Comparison of ENCODE assay signal across 16 cellular contexts in the genomic region with DNA sequence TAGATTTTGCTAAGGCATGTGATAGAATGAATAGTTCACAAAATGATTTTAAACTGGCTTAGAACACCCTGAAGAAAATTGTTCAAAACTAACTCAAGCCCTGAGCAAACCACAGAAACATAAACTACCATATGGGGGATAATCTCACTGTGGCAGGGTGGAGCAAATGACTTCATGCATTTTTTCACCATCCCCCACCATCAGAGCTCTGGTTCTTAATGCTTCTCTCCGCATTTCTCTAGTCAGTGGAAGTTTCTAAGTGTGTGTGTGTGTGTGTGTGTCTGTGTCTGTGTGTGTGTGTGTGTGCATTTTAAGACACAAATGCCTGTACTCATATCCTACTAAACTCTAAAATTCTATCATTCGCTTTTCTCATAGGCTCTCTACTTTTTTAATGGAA.
DNase-seq lines count a peak whose midpoint lies in the region; ATAC-seq and TF ChIP-seq lines count a peak whose summit lies in the region.
"Had no signal": no experiment of that assay in that cellular context is flagged by ENCODE, and none has a peak within 500 bp of the region (broad histone marks: within the 10 kb centered on the region; RNA-seq: fewer than 3 reads in every experiment).

No MANE protein-coding gene starts in this region.

- 69% methylated on average over 2 of the region's 2 CpGs for WGBS in suprapubic skin

- H3K9me3 ChIP-seq in SJCRH30 (replicated peaks): peaks cover 12% of the 10 kb centered on the region
- H3K9me3 ChIP-seq in suprapubic skin: no peaks in the 10 kb centered on the region

- TF ChIP-seq EP300 in suprapubic skin (IDR thresholded peaks at IDR 0.05): no peak

- H3K9me3 Mint-ChIP-seq in GM23338: peaks cover 1% of the 10 kb centered on the region
- H3K9me3 Mint-ChIP-seq in activated naive CD8-positive, alpha-beta T cell treated with anti-CD3 and anti-CD28 coated beads, Interleukin-2, amount 50 U/mL, for 24 hours: peaks cover 6% of the 10 kb centered on the region
- H3K9me3 Mint-ChIP-seq: stimulated activated memory B cell treated with anti-CD40 and anti-IgM and Interleukin-4, amounts not matched to agents 10 μg/mL and 1 μg/mL and 100 μg/mL, for 72 hours had no signal

- peak overlapping the region; percentile 71 for H3K27ac Mint-ChIP-seq in GM23338
- H3K27ac Mint-ChIP-seq in activated naive CD8-positive, alpha-beta T cell treated with anti-CD3 and anti-CD28 coated beads, Interleukin-2, amount 50 U/mL, for 24 hours: no peak overlapping the region
- H3K27ac Mint-ChIP-seq: stimulated activated memory B cell treated with anti-CD40 and anti-IgM and Interleukin-4, amounts not matched to agents 10 μg/mL and 1 μg/mL and 100 μg/mL, for 72 hours had no signal

- H3K4me1 Mint-ChIP-seq in GM23338: peaks cover 30% of the 10 kb centered on the region
- no peaks in the 10 kb centered on the region for H3K4me1 Mint-ChIP-seq in activated naive CD8-positive, alpha-beta T cell treated with anti-CD3 and anti-CD28 coated beads, Interleukin-2, amount 50 U/mL, for 24 hours
- H3K4me1 Mint-ChIP-seq: stimulated activated memory B cell treated with anti-CD40 and anti-IgM and Interleukin-4, amounts not matched to agents 10 μg/mL and 1 μg/mL and 100 μg/mL, for 72 hours had no signal

- no peak overlapping the region for H3K27ac ChIP-seq in GM23338 (ENCODE audit: low read depth)
- peak overlapping the region; percentile 99 for H3K27ac ChIP-seq in SJCRH30
- H3K27ac ChIP-seq in suprapubic skin: no peak overlapping the region
- H3K27ac ChIP-seq: KMS-11 had no signal

- H3K4me2 ChIP-seq in GM23338: peak overlapping the region; percentile 75
- H3K4me2 ChIP-seq: KMS-11 had no signal

- no peaks in the 10 kb centered on the region for H3K27me3 ChIP-seq in GM23338 (ENCODE audit: insufficient read depth)
- H3K27me3 ChIP-seq in SJCRH30: no peaks in the 10 kb centered on the region
- H3K27me3 ChIP-seq in suprapubic skin: no peaks in the 10 kb centered on the region

- H3K27me3 Mint-ChIP-seq in GM23338 (ENCODE audit: insufficient read depth, low read depth, poor library complexity): peaks cover 2% of the 10 kb centered on the region
- H3K27me3 Mint-ChIP-seq in activated naive CD8-positive, alpha-beta T cell treated with anti-CD3 and anti-CD28 coated beads, Interleukin-2, amount 50 U/mL, for 24 hours: no peaks in the 10 kb centered on the region
- H3K27me3 Mint-ChIP-seq: brain; stimulated activated memory B cell treated with anti-CD40 and anti-IgM and Interleukin-4, amounts not matched to agents 10 μg/mL and 1 μg/mL and 100 μg/mL, for 72 hours had no signal

- 0 out of 3 replicates have a peak, but pooled peaks cover 1% of the 10 kb centered on the region for H3K36me3 Mint-ChIP-seq in GM23338 (ENCODE audit: low read depth)
- H3K36me3 Mint-ChIP-seq in activated naive CD8-positive, alpha-beta T cell treated with anti-CD3 and anti-CD28 coated beads, Interleukin-2, amount 50 U/mL, for 24 hours (ENCODE audit: low read depth): peaks cover 2% of the 10 kb centered on the region
- H3K36me3 Mint-ChIP-seq: stimulated activated memory B cell treated with anti-CD40 and anti-IgM and Interleukin-4, amounts not matched to agents 10 μg/mL and 1 μg/mL and 100 μg/mL, for 72 hours had no signal

- H3K4me3 ChIP-seq in GM23338 (peak overlapping the region; percentile 39), SJCRH30 (no peak overlapping the region), skeletal muscle cell (ENCODE audit: low read depth, low read length) (no peak overlapping the region), suprapubic skin (no peak overlapping the region)
- H3K4me3 ChIP-seq: HAP-1 had no signal

- DNase-seq in GM23338 (ENCODE audit: low spot score): peak; percentile 46
- DNase-seq in SJCRH30: peak; percentile 82 to 94
- DNase-seq in fibroblast of peridontal ligament (ENCODE audit: extremely low read depth): peak; percentile 98
- peak; percentile 88 for DNase-seq in skeletal muscle cell (ENCODE audit: low read depth)
- DNase-seq in suprapubic skin (ENCODE audit: low spot score in 2 of 2): no peak
- DNase-seq in activated naive CD8-positive, alpha-beta T cell treated with anti-CD3 and anti-CD28 coated beads, Interleukin-2, amount 50 U/mL, for 24 hours: no peak
- no peak for DNase-seq in midbrain (lab: John Stamatoyannopoulos, UW)
- DNase-seq in stimulated activated CD4-positive, alpha-beta T cell treated with anti-CD3 and anti-CD28 coated beads, Interleukin-2, amount 100 ng/mL, for 48 hours: no peak
- DNase-seq: COR-L47; NCI-H2107; nucleus accumbens; stimulated activated CD4-positive, alpha-beta T cell treated with anti-CD3 and anti-CD28 coated beads, Interleukin-1b, Interleukin-23, amount 100 ng/mL, for 48 hours had no signal

- peak overlapping the region; percentile 37; the same call in 2 of the 3 replicates for H3K4me3 Mint-ChIP-seq in GM23338
- H3K4me3 Mint-ChIP-seq in activated naive CD8-positive, alpha-beta T cell treated with anti-CD3 and anti-CD28 coated beads, Interleukin-2, amount 50 U/mL, for 24 hours: no peak overlapping the region
- H3K4me3 Mint-ChIP-seq: brain; stimulated activated memory B cell treated with anti-CD40 and anti-IgM and Interleukin-4, amounts not matched to agents 10 μg/mL and 1 μg/mL and 100 μg/mL, for 72 hours had no signal

- H4K20me1 ChIP-seq in GM23338 (replicated peaks; ENCODE audit: insufficient read depth): no peaks in the 10 kb centered on the region

- 0 out of 3 replicates have a peak, but pooled peaks have one; percentile 31 for ATAC-seq in GM23338
- ATAC-seq in activated naive CD8-positive, alpha-beta T cell treated with anti-CD3 and anti-CD28 coated beads, Interleukin-2, amount 50 U/mL, for 24 hours: no peak
- ATAC-seq: stimulated activated memory B cell treated with anti-CD40 and anti-IgM and Interleukin-4, amounts not matched to agents 10 μg/mL and 1 μg/mL and 100 μg/mL, for 72 hours had no signal

- H3K79me2 ChIP-seq in GM23338 (replicated peaks; ENCODE audit: insufficient read depth): no peaks in the 10 kb centered on the region

- H3F3A ChIP-seq in GM23338 (replicated peaks; ENCODE audit: low read depth): no peaks in the 10 kb centered on the region

- H3K9me2 ChIP-seq in GM23338 (ENCODE audit: insufficient read depth): no peaks in the 10 kb centered on the region

- H3K36me3 ChIP-seq in GM23338 (ENCODE audit: insufficient read depth) (no peaks in the 10 kb centered on the region), SJCRH30 (no peaks in the 10 kb centered on the region), suprapubic skin (no peaks in the 10 kb centered on the region)
- H3K36me3 ChIP-seq: HAP-1 had no signal

- peak overlapping the region; percentile 34; the same call in 1 of the 2 replicates for H2AFZ ChIP-seq in GM23338

- TF ChIP-seq POLR2A in suprapubic skin (IDR thresholded peaks at IDR 0.05): no peak

- no peak for TF ChIP-seq CTCF in GM23338 (conservative IDR thresholded peaks at IDR 0.05; ENCODE audit: low read depth in 2 of 2)
- TF ChIP-seq CTCF in suprapubic skin (IDR thresholded peaks at IDR 0.05): no peak

- H3K4me1 ChIP-seq in GM23338 (ENCODE audit: insufficient read depth): peaks cover 37% of the 10 kb centered on the region
- H3K4me1 ChIP-seq in SJCRH30: peaks cover 46% of the 10 kb centered on the region
- peaks cover 6% of the 10 kb centered on the region for H3K4me1 ChIP-seq in suprapubic skin

TF ChIP-seq in GM23338, 12 proteins besides CTCF, POLR2A, EP300 and RAD21:
- TF ChIP-seq NANOG (IDR thresholded peaks at IDR 0.05; ENCODE audit: borderline replicate concordance): 0 out of 2 replicates have a peak, but pooled peaks have one; percentile 25
- no peak for TF ChIP-seq EZH2phosphoT487 (IDR thresholded peaks at IDR 0.05; ENCODE audit: unreplicated experiment)
TF ChIP-seq in GM23338: peak in this region for 1.

Comparison
In these comparisons a context has a peak if more than half of its experiments do, and no peak if none do; other contexts are left out.
1. DNase-seq: peak in GM23338 (single experiment), SJCRH30 (2 of 2), fibroblast of peridontal ligament (single experiment) and skeletal muscle cell (single experiment); none in suprapubic skin (0 of 2), activated naive CD8-positive, alpha-beta T cell treated with anti-CD3 and anti-CD28 coated beads, Interleukin-2, amount 50 U/mL, for 24 hours (single experiment), midbrain (single experiment) and stimulated activated CD4-positive, alpha-beta T cell treated with anti-CD3 and anti-CD28 coated beads, Interleukin-2, amount 100 ng/mL, for 48 hours (0 of 2).